Comparison of ENCODE assay signal across 11 cellular contexts in the genomic region with DNA sequence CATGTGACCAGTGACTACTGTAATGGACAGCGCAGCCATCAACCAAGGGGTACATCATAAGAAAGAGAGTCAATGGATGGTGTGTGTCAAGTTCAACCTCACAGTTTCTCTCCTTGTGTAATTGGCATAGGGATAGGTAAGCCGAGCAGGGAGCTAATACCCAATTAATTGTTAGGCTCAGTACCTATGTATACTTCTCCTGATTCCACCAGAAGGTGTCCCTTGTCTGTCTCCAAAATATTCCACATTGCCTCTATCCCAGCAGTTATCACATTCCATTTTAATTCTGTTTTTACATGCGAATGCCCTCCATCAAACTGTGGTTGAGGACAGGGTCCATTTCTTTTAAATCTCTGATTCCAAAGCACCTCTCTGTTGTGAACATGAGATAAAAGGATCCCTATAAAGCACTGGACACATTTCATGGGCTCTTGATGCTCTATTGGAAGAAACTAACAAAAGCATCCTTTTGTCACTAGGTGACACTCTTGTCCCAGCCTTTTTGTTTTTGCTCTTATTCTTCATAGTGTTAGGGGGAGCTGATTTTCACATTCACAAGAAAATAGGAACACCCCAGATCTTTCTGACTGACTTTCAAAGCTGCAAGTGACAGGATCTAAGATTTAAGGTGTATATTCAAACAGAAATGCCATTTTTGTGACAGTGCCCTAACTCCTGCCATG. TPM values are rescaled to one million over a fixed set of nuclear protein-coding genes. Genes with fewer than 3 reads are reported as not detected.
A peak's percentile ranks its signal among the peaks of the same experiment; 100 is the strongest.
DNase-seq lines count a peak whose midpoint lies in the region; ATAC-seq, FAIRE-seq and TF ChIP-seq lines count a peak whose summit lies in the region.
"Had no signal": no experiment of that assay in that cellular context is flagged by ENCODE, and none has a peak within 500 bp of the region (broad histone marks: within the 10 kb centered on the region; RNA-seq: fewer than 3 reads in every experiment).

No MANE protein-coding gene starts in this region.

- no peak overlapping the region for H2AFZ ChIP-seq in H1 (ENCODE audit: low read length)

- no peaks in the 10 kb centered on the region for H3K79me2 ChIP-seq in H1 (ENCODE audit: control insufficient read depth in 1 of 2, insufficient read depth in 2 of 2, low read length in 2 of 2)

- CTCF ChIA-PET in H1 (lab: Charles Lee; ENCODE audit: partially characterized antibody): interaction anchor here (0.6 to 2.2 kb wide), 13 partner anchors 10 to 601 kb away, joined by 3 to 15 read pairs (median 3); no protein-coding TSS in a partner anchor

- TF ChIP-seq POLR2A in H1 (IDR thresholded peaks at IDR 0.05; ENCODE audit: control extremely low read depth in 1 of 2, low read depth in 2 of 2, low read length in 2 of 2): no peak

- H3K79me1 ChIP-seq in H1 (ENCODE audit: low read depth, low read length): no peaks in the 10 kb centered on the region

- H2AK5ac ChIP-seq in H1 (ENCODE audit: low read depth, low read length): no peak overlapping the region

- no peak overlapping the region for H2BK5ac ChIP-seq in H1 (ENCODE audit: low read depth, low read length)

- H3K14ac ChIP-seq in H1 (ENCODE audit: insufficient read length): no peak overlapping the region

- no peaks in the 10 kb centered on the region for H3K27me3 ChIP-seq in H1 (replicated peaks in 1 of 4; ENCODE audit: control insufficient read depth in 3 of 4, extremely low read depth in 1 of 4, insufficient read depth in 3 of 4, low read length in 3 of 4)
- H3K27me3 ChIP-seq in right cardiac atrium (ENCODE audit: control insufficient read depth, insufficient read depth): no peaks in the 10 kb centered on the region

- no peak for FAIRE-seq in H1 (lab: Jason Lieb, UNC)

- no peak overlapping the region for H2BK120ac ChIP-seq in H1 (replicated peaks; ENCODE audit: low read depth, low read length)

- no peak overlapping the region for H2BK12ac ChIP-seq in H1 (ENCODE audit: low read depth, low read length)

- no peak overlapping the region for H3K9ac ChIP-seq in H1 (replicated peaks in 1 of 4; ENCODE audit: extremely low read depth in 1 of 4, low read depth in 3 of 4, low read length in 3 of 4)

- 87% methylated on average over 3 of the region's 3 CpGs; no CpG with 5 or more reads in 1 of the 2 experiments for WGBS in H1 (ENCODE audit: extremely low coverage in 1 of 2, insufficient coverage in 1 of 2, insufficient read length in 1 of 2, insufficient replicate concordance in 2 of 2, low coverage in 1 of 2, low lambda C conversion rate in 2 of 2, missing lambda C conversion rate in 1 of 2), 2 experiments
- 93% methylated on average over 3 of the region's 3 CpGs for WGBS in right cardiac atrium

- H3K4ac ChIP-seq in H1 (replicated peaks; ENCODE audit: insufficient read length, low read depth, low read length): no peak overlapping the region

- no peak overlapping the region for H3K4me2 ChIP-seq in H1 (ENCODE audit: insufficient read depth in 1 of 2, low read depth in 2 of 2, low read length in 2 of 2)

- no peaks in the 10 kb centered on the region for H4K20me1 ChIP-seq in H1 (replicated peaks in 1 of 2; ENCODE audit: control insufficient read depth in 1 of 2, insufficient read depth in 2 of 2, low read length in 2 of 2)

- ATAC-seq in right cardiac atrium: no peak

- H3K9me3 ChIP-seq in H1 (ENCODE audit: insufficient read depth in 2 of 2, low read depth in 1 of 2, low read length in 1 of 2) (no peaks in the 10 kb centered on the region), right cardiac atrium (ENCODE audit: control insufficient read depth, low read length) (no peaks in the 10 kb centered on the region)

- no peak overlapping the region for H4K91ac ChIP-seq in H1 (replicated peaks; ENCODE audit: insufficient read length, low read length)

- H3K36me3 ChIP-seq in H1 (ENCODE audit: control insufficient read depth in 2 of 4, insufficient read depth in 4 of 4, low read length in 3 of 4): peaks cover 0 to 3% (median 0%) of the 10 kb centered on the region in 4 experiments; a peak in 2 of 8 replicates

- no peaks in the 10 kb centered on the region for H3K23me2 ChIP-seq in H1 (ENCODE audit: low read depth, low read length)

- no peak overlapping the region for H2BK20ac ChIP-seq in H1 (ENCODE audit: low read length)

- no peak overlapping the region for H3K4me3 ChIP-seq in H1 (ENCODE audit: extremely low read depth in 1 of 4, insufficient read depth in 2 of 4, low read depth in 3 of 4, low read length in 4 of 4)
- no peak overlapping the region for H3K4me3 ChIP-seq in right cardiac atrium (ENCODE audit: low read length)

- H3K4me1 ChIP-seq in H1 (replicated peaks in 1 of 4; ENCODE audit: control insufficient read depth in 3 of 4, insufficient read depth in 4 of 4, low read length in 3 of 4): peaks cover 0 to 2% (median 0%) of the 10 kb centered on the region in 4 experiments; a peak in 1 of 7 replicates
- no peaks in the 10 kb centered on the region for H3K4me1 ChIP-seq in right cardiac atrium (ENCODE audit: control insufficient read depth, insufficient read depth, low read length)

- H2BK15ac ChIP-seq in H1 (ENCODE audit: low read length): no peak overlapping the region

- POLR2A ChIA-PET in H1 (lab: Charles Lee; ENCODE audit: partially characterized antibody): interaction anchor here (1.2 kb wide), 1 partner anchor 17 kb away, joined by 3 read pairs; no protein-coding TSS in a partner anchor

- no peak overlapping the region for H3K56ac ChIP-seq in H1 (replicated peaks; ENCODE audit: insufficient read length, low read depth, low read length)

- peak in 2 of 3 experiments; percentile 33 to 37; a peak in 2 of 4 replicates for TF ChIP-seq CTCF in H1 (IDR thresholded peaks at IDR 0.05; ENCODE audit: control extremely low read depth in 1 of 3, insufficient read depth in 1 of 3, low read depth in 1 of 3, low read length in 3 of 3)

- no peak overlapping the region for H4K5ac ChIP-seq in H1 (ENCODE audit: insufficient read length, low read depth, low read length)

- no peak overlapping the region for H3K23ac ChIP-seq in H1 (ENCODE audit: insufficient read length)

- no peak overlapping the region for H3K27ac ChIP-seq in H1 (ENCODE audit: low read depth, low read length)
- H3K27ac ChIP-seq in right cardiac atrium (ENCODE audit: low read length): no peak overlapping the region
- H3K27ac ChIP-seq: HL-60 had no signal

- peak; percentile 19 for DNase-seq in SHP77 treated with DMSO at 0.1 percent for 48 hours (lab: John Stamatoyannopoulos, UW)
- DNase-seq in SHP77 (lab: John Stamatoyannopoulos, UW): no peak
- DNase-seq in NCI-H526 (lab: John Stamatoyannopoulos, UW): peak; percentile 15 to 41
- DNase-seq in H1 (ENCODE audit: low read depth in 1 of 2, low spot score in 2 of 2): no peak
- peak; percentile 49 for DNase-seq in renal cortical epithelial cell (ENCODE audit: low read depth)
- DNase-seq in UCSD-AML1 (lab: John Stamatoyannopoulos, UW; ENCODE audit: unreplicated experiment): no peak
- DNase-seq in NCI-H187 treated with DMSO at 0.1 percent for 48 hours (lab: John Stamatoyannopoulos, UW): no peak
- no peak for DNase-seq in right cardiac atrium
- DNase-seq: activated naive CD8-positive, alpha-beta T cell treated with anti-CD3 and anti-CD28 coated beads, Interleukin-2, amount 10 ng/mL, durations not matched to agents 7 days and 5 days; T-cell had no signal

- no peak for TF ChIP-seq EP300 in H1 (IDR thresholded peaks at IDR 0.05; ENCODE audit: borderline replicate concordance in 1 of 2, low read depth in 2 of 2, low read length in 2 of 2)

- H4K8ac ChIP-seq in H1 (ENCODE audit: extremely low read depth, insufficient read depth, low read length): no peak overlapping the region

- H3K18ac ChIP-seq in H1 (ENCODE audit: extremely low read depth, low read length): no peak overlapping the region

- intact Hi-C loops in right cardiac atrium (cut with DNase I): no loop called here

- peak; percentile 68 to 73 for TF ChIP-seq RAD21 in H1 (IDR thresholded peaks at IDR 0.05 in 1 of 2, conservative IDR thresholded peaks at IDR 0.05 in 1 of 2; ENCODE audit: low read depth in 2 of 2, low read length in 2 of 2)

RNA-seq across cellular contexts. Expression of a gene that starts 38.9 kb away (rescaled TPM):
- 50.9 and 58.8 TPM in 2 replicates for total RNA-seq in H1 (2021; fragmentation: NEBNext Ultra II Directional; extraction: Animal tissue kit (Norgen Biotek cat#: 25700))
- polyA plus RNA-seq in H1 (2011; rRNA removed) (41.3 and 44.2 TPM in 2 replicates), right cardiac atrium (33.8 TPM)
- polyA plus RNA-seq in H1 (2011; cell fraction: cytosol; rRNA removed): 36.7 TPM
- polyA plus RNA-seq in H1 (2011; cell fraction: nucleus; rRNA removed): 51.3 TPM
- 26.7 to 38.2 TPM (median 30.8 TPM) in 4 replicates for polyA plus RNA-seq in H1 (2012, experiment 1 of 2)
- 6.5 TPM for polyA plus RNA-seq in H1 (2012, experiment 2 of 2)
- polyA plus RNA-seq in H1 (2013, experiment 1 of 2): 30.4 TPM
- polyA plus RNA-seq in H1 (2013, experiment 2 of 2): 27.0 TPM
- polyA minus RNA-seq in H1 (2011; rRNA and poly(A)+ RNA removed): 50.9 and 69.3 TPM in 2 replicates
- 41.9 TPM for polyA minus RNA-seq in H1 (2011; cell fraction: cytosol; rRNA and poly(A)+ RNA removed)
- polyA minus RNA-seq in H1 (2011; cell fraction: nucleus; rRNA and poly(A)+ RNA removed): 43.2 TPM
- total RNA-seq in renal cortical epithelial cell (40.6 and 58.4 TPM in 2 replicates), right cardiac atrium (100 to 1,000 TPM in 2 of 4 donors, 10 to 100 TPM in 2; 79.9 to 118 (median 103) TPM)

RNA-seq across cellular contexts. Expression of a gene that starts 42.5 kb away (rescaled TPM):
- total RNA-seq in H1 (2021; fragmentation: NEBNext Ultra II Directional; extraction: Animal tissue kit (Norgen Biotek cat#: 25700)): 9.6 and 10.3 TPM in 2 replicates
- polyA plus RNA-seq in H1 (2011; rRNA removed) (2.9 and 3.7 TPM in 2 replicates), right cardiac atrium (4.1 TPM)
- 3.9 TPM for polyA plus RNA-seq in H1 (2011; cell fraction: cytosol; rRNA removed)
- 6.1 TPM for polyA plus RNA-seq in H1 (2011; cell fraction: nucleus; rRNA removed)
- 2.6 to 3.9 TPM (median 3.0 TPM) in 4 replicates for polyA plus RNA-seq in H1 (2012, experiment 1 of 2)
- polyA plus RNA-seq in H1 (2012, experiment 2 of 2): 0.38 TPM
- polyA plus RNA-seq in H1 (2013, experiment 1 of 2): 7.7 TPM
- polyA plus RNA-seq in H1 (2013, experiment 2 of 2): 7.4 TPM
- polyA minus RNA-seq in H1 (2011; rRNA and poly(A)+ RNA removed): 7.9 and 9.1 TPM in 2 replicates
- 4.7 TPM for polyA minus RNA-seq in H1 (2011; cell fraction: cytosol; rRNA and poly(A)+ RNA removed)
- 12.0 TPM for polyA minus RNA-seq in H1 (2011; cell fraction: nucleus; rRNA and poly(A)+ RNA removed)
- total RNA-seq in renal cortical epithelial cell (4.0 and 6.3 TPM in 2 replicates), right cardiac atrium (10 to 100 TPM in 1 of 4 donors, 1 to 10 TPM in 3; 7.0 to 10.7 (median 8.3) TPM)

RNA-seq across cellular contexts. Expression of a gene that starts 44.5 kb away (rescaled TPM):
- not detected in 2 replicates for total RNA-seq in H1 (2021; fragmentation: NEBNext Ultra II Directional; extraction: Animal tissue kit (Norgen Biotek cat#: 25700))
- polyA plus RNA-seq in H1 (2011; rRNA removed) (0.02 TPM in 1 of 2 replicates, not detected in the other), right cardiac atrium (not detected)
- polyA plus RNA-seq in H1 (2011; cell fraction: cytosol; rRNA removed): not detected
- polyA plus RNA-seq in H1 (2011; cell fraction: nucleus; rRNA removed): 0.06 TPM
- not detected in 4 replicates for polyA plus RNA-seq in H1 (2012, experiment 1 of 2)
- polyA plus RNA-seq in H1 (2012, experiment 2 of 2): not detected
- polyA plus RNA-seq in H1 (2013, experiment 1 of 2): 0.06 TPM
- polyA plus RNA-seq in H1 (2013, experiment 2 of 2): 0.06 TPM
- not detected in 2 replicates for polyA minus RNA-seq in H1 (2011; rRNA and poly(A)+ RNA removed)
- polyA minus RNA-seq in H1 (2011; cell fraction: cytosol; rRNA and poly(A)+ RNA removed): not detected
- not detected for polyA minus RNA-seq in H1 (2011; cell fraction: nucleus; rRNA and poly(A)+ RNA removed)
- total RNA-seq in renal cortical epithelial cell (not detected in 2 replicates), right cardiac atrium (not detected)

Comparison
In these comparisons a context has a peak if more than half of its experiments do, and no peak if none do; other contexts are left out.
1. DNase-seq: peak in SHP77 treated with DMSO at 0.1 percent for 48 hours (single experiment), NCI-H526 (2 of 2) and renal cortical epithelial cell (single experiment); none in SHP77 (0 of 2), H1 (0 of 2), UCSD-AML1 (single experiment), NCI-H187 treated with DMSO at 0.1 percent for 48 hours (single experiment) and right cardiac atrium (0 of 3).